ENCODE assay signal across 34 cellular contexts in genomic region chr6:110574817-110575216, GRCh38.
"Had no signal": no experiment of that assay in that cellular context is flagged by ENCODE, and none has a peak within 500 bp of the region (broad histone marks: within the 10 kb centered on the region; RNA-seq: fewer than 3 reads in every experiment).

No MANE protein-coding gene starts in this region.

- H3K27ac ChIP-seq: adrenal gland, ascending aorta, body of pancreas, brain microvascular endothelial cell, breast epithelium, cardiac muscle cell had no signal

- FAIRE-seq: astrocyte, bronchial epithelial cell had no signal

- DNase-seq: activated effector memory CD4-positive, alpha-beta T cell treated with anti-CD3 and anti-CD28 coated beads, Interleukin-2, amount 50 U/mL, for 16 hours; activated effector memory CD4-positive, alpha-beta T cell treated with Interleukin-2 at 50 U/mL for 16 hours; activated gamma-delta T cell; activated gamma-delta T cell treated with Interleukin-2 at 50 U/mL for 16 hours; activated naive CD4-positive, alpha-beta T cell; activated naive CD4-positive, alpha-beta T cell treated with anti-CD3 and anti-CD28 coated beads for 36 hours; activated naive CD4-positive, alpha-beta T cell treated with anti-CD3 and anti-CD28 coated beads, Interleukin-2, amount 10 ng/mL, durations not matched to agents 7 days and 5 days; activated naive CD4-positive, alpha-beta T cell treated with anti-CD3 and anti-CD28 coated beads, Interleukin-2, amount 50 U/mL, for 16 hours; activated naive CD4-positive, alpha-beta T cell treated with Interleukin-2 at 50 U/mL for 16 hours; activated naive CD8-positive, alpha-beta T cell treated with anti-CD3 and anti-CD28 coated beads for 36 hours; activated naive CD8-positive, alpha-beta T cell treated with anti-CD3 and anti-CD28 coated beads, Interleukin-2, amount 10 ng/mL, durations not matched to agents 7 days and 5 days; activated naive CD8-positive, alpha-beta T cell treated with anti-CD3 and anti-CD28 coated beads, Interleukin-2, amount 50 U/mL, for 24 hours; activated T-cell treated with anti-CD3 and anti-CD28 coated beads, Interleukin-2, amount 50 U/mL, for 1 hour; activated T-cell treated with anti-CD3 and anti-CD28 coated beads, Interleukin-2, amount 50 U/mL, for 24 hours; activated T-cell treated with anti-CD3 and anti-CD28 coated beads, Interleukin-2, amount 50 U/mL, for 4 hours; activated T-cell treated with anti-CD3 and anti-CD28 coated beads, Interleukin-2, amount 50 U/mL, for 48 hours; activated T-cell treated with anti-CD3 and anti-CD28 coated beads, Interleukin-2, amount 50 U/mL, for 72 hours; adrenal gland; amniotic stem cell; amygdala; anterior cingulate cortex; aorta; body of pancreas; brain microvascular endothelial cell; caudate nucleus; central memory CD4-positive, alpha-beta T cell; cerebellar nuclear complex had no signal

- H3K27me3 ChIP-seq: adrenal gland, ascending aorta, body of pancreas, brain microvascular endothelial cell, breast epithelium, cardiac muscle cell had no signal

- H3K36me3 ChIP-seq: adrenal gland, ascending aorta, brain microvascular endothelial cell, breast epithelium, cardiac muscle cell had no signal

- H3K4me3 ChIP-seq: adrenal gland, ascending aorta, body of pancreas, breast epithelium, cardiac muscle cell had no signal

- ATAC-seq: activated naive CD4-positive, alpha-beta T cell treated with anti-CD3 and anti-CD28 coated beads, Interleukin-2, amount 50 U/mL, for 72 hours; activated naive CD8-positive, alpha-beta T cell treated with anti-CD3 and anti-CD28 coated beads, Interleukin-2, amount 50 U/mL, for 24 hours; activated T-cell treated with anti-CD3 and anti-CD28 coated beads, Interleukin-2, amount 50 U/mL, for 4 hours; activated T-cell treated with anti-CD3 and anti-CD28 coated beads, Interleukin-2, amount 50 U/mL, for 72 hours; activated T-helper 17 cell treated with anti-CD3 and anti-CD28 coated beads, Interleukin-2, amount 50 U/mL, for 72 hours; body of pancreas had no signal

- H3K4me1 ChIP-seq: adrenal gland, ascending aorta, body of pancreas, breast epithelium had no signal

- H3K9me3 ChIP-seq: adrenal gland, ascending aorta, body of pancreas, breast epithelium had no signal
